ENCODE assay signal across 21 cellular contexts in genomic region chr6:11972270-11972669, GRCh38.
"Had no signal": no experiment of that assay in that cellular context is flagged by ENCODE, and none has a peak within 500 bp of the region (broad histone marks: within the 10 kb centered on the region; RNA-seq: fewer than 3 reads in every experiment).

No MANE protein-coding gene starts in this region.

- H3K4me3 ChIP-seq: ascending aorta, gastrocnemius medialis, hepatocyte, right atrium auricular region, testis, upper lobe of left lung, vagina had no signal

- H3K27ac Mint-ChIP-seq: activated CD4-positive, alpha-beta T cell treated with anti-CD3 and anti-CD28 coated beads for 36 hours; activated naive CD4-positive, alpha-beta T cell treated with anti-CD3 and anti-CD28 coated beads for 36 hours; activated naive CD8-positive, alpha-beta T cell treated with anti-CD3 and anti-CD28 coated beads for 36 hours; T-helper 2 cell treated with Interferon-gamma antibody and Interleukin-4, amounts not matched to agents 5 μg/mL and 100 μg/mL, for 36 hours had no signal

- H3K27ac ChIP-seq: ascending aorta, gastrocnemius medialis, hepatocyte, right atrium auricular region, testis, upper lobe of left lung, vagina had no signal

- H2AFZ ChIP-seq: hepatocyte had no signal

- DNase-seq: activated CD4-positive, alpha-beta T cell treated with anti-CD3 and anti-CD28 coated beads for 36 hours; activated CD4-positive, alpha-beta T cell treated with anti-CD3 and anti-CD28 coated beads, Interleukin-2, amount 50 U/mL, for 4 hours; activated CD4-positive, CD25-positive, alpha-beta regulatory T cell; activated effector memory CD4-positive, alpha-beta T cell treated with anti-CD3 and anti-CD28 coated beads, Interleukin-2, amount 50 U/mL, for 16 hours; activated naive CD4-positive, alpha-beta T cell treated with anti-CD3 and anti-CD28 coated beads for 36 hours; activated naive CD8-positive, alpha-beta T cell treated with anti-CD3 and anti-CD28 coated beads for 36 hours; brain microvascular endothelial cell; caudate nucleus; cortex of kidney; effector memory CD8-positive, alpha-beta T cell; erythroblast; gastrocnemius medialis; naive thymus-derived CD8-positive, alpha-beta T cell; stimulated activated naive CD8-positive, alpha-beta T cell treated with anti-CD3 and anti-CD28 coated beads, Interleukin-15, Interleukin-2, amounts not matched to agents 100 U/mL and 50 U/mL, for 24 hours; testis had no signal

- H3K4me2 ChIP-seq: hepatocyte had no signal

- H3K9me3 Mint-ChIP-seq: activated naive CD4-positive, alpha-beta T cell treated with anti-CD3 and anti-CD28 coated beads for 36 hours; effector memory CD8-positive, alpha-beta T cell; naive thymus-derived CD8-positive, alpha-beta T cell; T-helper 2 cell treated with Interferon-gamma antibody and Interleukin-4, amounts not matched to agents 5 μg/mL and 100 μg/mL, for 36 hours had no signal

- H3K9me3 ChIP-seq: ascending aorta, gastrocnemius medialis, right atrium auricular region, testis, upper lobe of left lung, vagina had no signal

- H3K4me3 Mint-ChIP-seq: activated CD4-positive, alpha-beta T cell treated with anti-CD3 and anti-CD28 coated beads for 36 hours; activated naive CD4-positive, alpha-beta T cell treated with anti-CD3 and anti-CD28 coated beads for 36 hours; activated naive CD8-positive, alpha-beta T cell treated with anti-CD3 and anti-CD28 coated beads for 36 hours; effector memory CD8-positive, alpha-beta T cell; naive thymus-derived CD8-positive, alpha-beta T cell; T-helper 2 cell treated with Interferon-gamma antibody and Interleukin-4, amounts not matched to agents 5 μg/mL and 100 μg/mL, for 36 hours had no signal

- H3K36me3 Mint-ChIP-seq: naive thymus-derived CD8-positive, alpha-beta T cell had no signal

- ATAC-seq: activated CD4-positive, alpha-beta T cell treated with anti-CD3 and anti-CD28 coated beads for 36 hours; effector memory CD8-positive, alpha-beta T cell; gastrocnemius medialis; naive thymus-derived CD8-positive, alpha-beta T cell; stimulated activated naive CD8-positive, alpha-beta T cell treated with anti-CD3 and anti-CD28 coated beads, Interleukin-15, Interleukin-2, amounts not matched to agents 100 U/mL and 50 U/mL, for 24 hours had no signal

- H3K79me2 ChIP-seq: hepatocyte had no signal

- H3K27me3 Mint-ChIP-seq: activated CD4-positive, alpha-beta T cell treated with anti-CD3 and anti-CD28 coated beads for 36 hours; activated naive CD8-positive, alpha-beta T cell treated with anti-CD3 and anti-CD28 coated beads for 36 hours; naive thymus-derived CD8-positive, alpha-beta T cell had no signal

- H3K27me3 ChIP-seq: ascending aorta, brain microvascular endothelial cell, gastrocnemius medialis, hepatocyte, right atrium auricular region, testis, upper lobe of left lung, vagina had no signal

- H3K36me3 ChIP-seq: ascending aorta, brain microvascular endothelial cell, gastrocnemius medialis, right atrium auricular region, upper lobe of left lung, vagina had no signal
